ENCODE assay signal across 9 cellular contexts in the genomic region with DNA sequence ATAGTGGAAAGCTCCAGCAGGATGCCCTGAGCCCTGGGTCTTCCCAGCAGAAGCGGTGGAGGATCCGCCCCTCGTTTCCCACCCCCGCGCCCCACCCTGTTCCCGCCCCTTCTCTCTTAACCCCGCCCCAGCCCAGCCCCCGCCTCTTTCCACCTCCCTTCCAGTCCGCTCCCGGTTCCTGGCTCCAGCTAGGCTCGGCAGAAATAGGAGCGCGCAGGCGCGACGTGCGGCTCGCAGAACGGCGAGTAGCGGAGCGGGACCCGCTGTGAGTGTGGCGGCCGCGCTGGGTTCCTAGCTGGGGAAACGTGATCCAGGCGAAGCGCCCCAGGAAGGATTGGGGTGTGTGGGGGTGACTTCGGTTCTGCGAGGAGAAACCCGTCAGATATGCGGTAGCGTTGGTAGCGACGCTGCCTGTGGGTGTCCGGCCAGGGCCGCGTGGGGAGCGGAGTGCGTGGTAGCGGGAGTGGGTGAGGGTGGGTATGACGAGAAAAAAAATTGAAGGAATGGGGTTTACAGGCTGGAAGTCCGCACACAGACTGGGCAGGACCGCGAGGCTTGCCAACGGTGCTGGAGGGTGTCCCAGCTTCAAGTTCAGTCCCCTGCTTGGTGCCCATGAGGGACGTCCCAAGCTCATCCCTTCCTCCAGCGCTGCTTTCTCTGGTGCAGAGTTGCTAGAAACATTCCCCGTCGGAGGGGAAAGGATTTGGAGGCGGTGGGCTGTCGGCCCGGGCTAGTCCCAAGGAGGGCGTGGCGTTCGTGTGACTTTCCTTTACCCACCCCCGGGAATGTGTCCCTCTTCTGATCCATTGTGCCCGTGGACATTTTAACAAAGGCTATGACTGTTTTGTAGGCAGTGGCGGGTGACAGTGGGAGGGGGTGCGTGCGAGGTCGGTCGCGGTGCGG. TPM values are rescaled to one million over a fixed set of nuclear protein-coding genes. Genes with fewer than 3 reads are reported as not detected.
A peak's percentile ranks its signal among the peaks of the same experiment; 100 is the strongest.
DNase-seq lines count a peak whose midpoint lies in the region; ATAC-seq lines count a peak whose summit lies in the region.
"Had no signal": no experiment of that assay in that cellular context is flagged by ENCODE, and none has a peak within 500 bp of the region (broad histone marks: within the 10 kb centered on the region; RNA-seq: fewer than 3 reads in every experiment).

A gene (plus strand): TSS at position 234 of the 903 bp plus-strand sequence. CDS start 56,886 bp downstream, outside the sequence.

- no peak within 1 kb of the TSS for H3K27ac ChIP-seq in iPS-20b (ENCODE audit: low read length)

- peak within 1 kb of the TSS; percentile 19 for H3K4me3 Mint-ChIP-seq in central memory CD8-positive, alpha-beta T cell

- peak within 1 kb of the TSS; percentile 79 for H3K9ac ChIP-seq in iPS-20b (ENCODE audit: low read depth, low read length)

- DNase-seq in SIG-M5 treated with dmso at 0.1 percent for 504 hours (lab: John Stamatoyannopoulos, UW; ENCODE audit: unreplicated experiment) = peak; percentile 7
- DNase-seq in SIG-M5 (lab: John Stamatoyannopoulos, UW) = no peak
- peak; percentile 75 to 93 for DNase-seq in NCI-H526 (lab: John Stamatoyannopoulos, UW)
- DNase-seq in central memory CD8-positive, alpha-beta T cell (ENCODE audit: low spot score in 2 of 2) = no peak
- DNase-seq in renal cortical epithelial cell (ENCODE audit: low read depth) = peak; percentile 63
- DNase-seq: DND-41 had no signal

- peaks cover 1% of the 10 kb centered on the region for H3K36me3 Mint-ChIP-seq in central memory CD8-positive, alpha-beta T cell (ENCODE audit: insufficient read depth)

- no peak within 1 kb of the TSS for H3K27ac Mint-ChIP-seq in central memory CD8-positive, alpha-beta T cell (ENCODE audit: low read depth)

- H3K9me3 Mint-ChIP-seq in central memory CD8-positive, alpha-beta T cell = peaks cover 8% of the 10 kb centered on the region

- H3K27me3 ChIP-seq in iPS-20b (ENCODE audit: insufficient read depth, low read length) = no peaks in the 10 kb centered on the region

- peak within 1 kb of the TSS; percentile 88 for H3K4me3 ChIP-seq in iPS-20b (ENCODE audit: low read length)

- ATAC-seq in central memory CD8-positive, alpha-beta T cell (replicated peaks; ENCODE audit: extremely low read depth, poor library complexity, severe bottlenecking) = no peak
- ATAC-seq in GM21447 (IDR thresholded peaks at IDR 0.05; ENCODE audit: unreplicated experiment) = no peak
- ATAC-seq in GM18498 (IDR thresholded peaks at IDR 0.05; ENCODE audit: unreplicated experiment) = no peak

- H3K27me3 Mint-ChIP-seq in central memory CD8-positive, alpha-beta T cell = peaks cover 32% of the 10 kb centered on the region

- H3K4me1 Mint-ChIP-seq in central memory CD8-positive, alpha-beta T cell = no peaks in the 10 kb centered on the region

- no peaks in the 10 kb centered on the region for H3K36me3 ChIP-seq in iPS-20b (ENCODE audit: insufficient read depth, low read depth, low read length)

- peaks cover 12% of the 10 kb centered on the region for H3K4me1 ChIP-seq in iPS-20b (ENCODE audit: insufficient read depth, low read length)

- no peaks in the 10 kb centered on the region for H3K9me3 ChIP-seq in iPS-20b (ENCODE audit: insufficient read depth, low read depth, low read length)

RNA-seq across cellular contexts. Expression of the gene that starts here (rescaled TPM):
- 46.0 and 83.3 TPM in 2 replicates for total RNA-seq in renal cortical epithelial cell

Comparison
In these comparisons a context has a peak if more than half of its experiments do, and no peak if none do; other contexts are left out.
1. DNase-seq: peak in SIG-M5 treated with dmso at 0.1 percent for 504 hours (single experiment), NCI-H526 (2 of 2) and renal cortical epithelial cell (single experiment); none in SIG-M5 (single experiment) and central memory CD8-positive, alpha-beta T cell (0 of 2).